Comparison of ENCODE assay signal across 9 cellular contexts in genomic region chr2:131321344-131321743, GRCh38. TPM values are rescaled to one million over a fixed set of nuclear protein-coding genes. Genes with fewer than 3 reads are reported as not detected.
"Had no signal": no experiment of that assay in that cellular context is flagged by ENCODE, and none has a peak within 500 bp of the region (broad histone marks: within the 10 kb centered on the region; RNA-seq: fewer than 3 reads in every experiment).

No MANE protein-coding gene starts in this region.

RNA-seq across cellular contexts. Expression of gene RAB6D, which starts 42.6 kb away (rescaled TPM):
- total RNA-seq: OCI-LY7, PC-3, PC-9, Right ventricle myocardium inferior, Right ventricle myocardium superior, RPMI7951, SJCRH30, SK-MEL-5 had no signal
- polyA plus RNA-seq: SK-N-SH had no signal
